ENCODE assay signal across 7 cellular contexts in the genomic region with DNA sequence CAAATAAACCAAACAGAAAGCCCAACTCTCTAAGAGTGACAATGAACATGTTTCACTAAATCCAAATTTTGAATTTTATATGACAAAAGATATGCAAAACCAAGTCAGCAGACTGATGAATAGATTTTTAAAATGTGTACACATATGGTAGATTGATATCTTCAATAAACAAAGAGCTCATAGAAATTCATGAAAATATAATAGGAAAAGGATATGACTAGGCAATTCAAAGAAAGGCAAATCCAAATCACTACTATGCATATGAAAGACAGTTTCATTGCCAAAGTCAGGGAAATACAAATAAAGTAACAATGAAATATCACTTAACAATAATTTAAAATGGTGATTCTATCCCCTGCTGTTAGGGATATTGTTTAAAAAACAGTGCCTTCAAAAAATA.
"Had no signal": no experiment of that assay in that cellular context is flagged by ENCODE, and none has a peak within 500 bp of the region (broad histone marks: within the 10 kb centered on the region; RNA-seq: fewer than 3 reads in every experiment).

No MANE protein-coding gene starts in this region.

- FAIRE-seq: HepG2, HTR-8/SVneo, K562 had no signal

- H3K4me3 ChIP-seq: K562 had no signal

- H3K27ac ChIP-seq: HL-60 had no signal

- DNase-seq: IMR-90, KBM-7, KG1 had no signal

- ATAC-seq: HepG2, K562 had no signal
